Comparison of ENCODE assay signal across 24 cellular contexts in the genomic region with DNA sequence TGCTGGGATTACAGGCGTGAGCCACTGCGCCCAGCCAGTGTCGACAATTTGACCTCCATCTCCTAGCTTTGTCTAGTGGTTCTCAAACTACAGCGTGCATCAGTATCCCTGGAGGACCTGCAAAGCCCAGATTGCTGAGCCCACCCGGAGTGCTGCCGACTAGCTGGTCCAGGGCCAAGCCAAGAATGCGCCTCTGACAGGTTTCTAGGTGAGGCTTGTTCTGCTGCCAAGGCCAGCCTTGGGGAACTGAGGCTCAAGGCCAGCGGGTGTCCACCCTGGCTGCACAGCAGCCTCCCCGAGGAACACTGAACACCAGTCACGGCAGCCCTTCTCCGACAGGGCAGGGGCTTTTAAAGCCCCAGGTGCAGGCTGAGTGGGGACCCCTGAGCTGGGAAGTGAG. TPM values are rescaled to one million over a fixed set of nuclear protein-coding genes. Genes with fewer than 3 reads are reported as not detected.
DNase-seq lines count a peak whose midpoint lies in the region; ATAC-seq and TF ChIP-seq lines count a peak whose summit lies in the region.
"Had no signal": no experiment of that assay in that cellular context is flagged by ENCODE, and none has a peak within 500 bp of the region (broad histone marks: within the 10 kb centered on the region; RNA-seq: fewer than 3 reads in every experiment).

No MANE protein-coding gene starts in this region.

- no peak overlapping the region for H3K4me3 ChIP-seq in CD4-positive, CD25-positive, alpha-beta regulatory T cell (ENCODE audit: low read depth, low read length)

- intact Hi-C loops in dendritic cell treated with granulocyte-macrophage colony-stimulating factor and Interleukin-4, amounts not matched to agents 40 ng/mL and 50 ng/mL, for 4 days (cut with micrococcal nuclease): loop anchor here (5.0 kb wide), 2 partner anchors 36 to 44 kb away; no protein-coding TSS in a partner anchor

- no peak overlapping the region for H3K4me3 Mint-ChIP-seq in activated T-cell treated with anti-CD3 and anti-CD28 coated beads, Interleukin-2, amount 50 U/mL, for 24 hours
- H3K4me3 Mint-ChIP-seq in activated T-cell treated with anti-CD3 and anti-CD28 coated beads, Interleukin-2, amount 50 U/mL, for 72 hours: no peak overlapping the region
- H3K4me3 Mint-ChIP-seq in CD4-positive, CD25-positive, alpha-beta regulatory T cell: no peak overlapping the region
- H3K4me3 Mint-ChIP-seq in dendritic cell treated with granulocyte-macrophage colony-stimulating factor and Interleukin-4, amounts not matched to agents 40 ng/mL and 50 ng/mL, for 4 days: peak overlapping the region; percentile 6
- H3K4me3 Mint-ChIP-seq in type B pancreatic cell: no peak overlapping the region
- H3K4me3 Mint-ChIP-seq: HFFc6 had no signal

- H3K27ac Mint-ChIP-seq in activated T-cell treated with anti-CD3 and anti-CD28 coated beads, Interleukin-2, amount 50 U/mL, for 24 hours: peak overlapping the region; percentile 59
- H3K27ac Mint-ChIP-seq in activated T-cell treated with anti-CD3 and anti-CD28 coated beads, Interleukin-2, amount 50 U/mL, for 72 hours: no peak overlapping the region
- peak overlapping the region in 2 of 3 donors; percentile 55 to 56 for H3K27ac Mint-ChIP-seq in CD4-positive, CD25-positive, alpha-beta regulatory T cell
- H3K27ac Mint-ChIP-seq in dendritic cell treated with granulocyte-macrophage colony-stimulating factor and Interleukin-4, amounts not matched to agents 40 ng/mL and 50 ng/mL, for 4 days: peak overlapping the region; percentile 100
- H3K27ac Mint-ChIP-seq in type B pancreatic cell: peak overlapping the region; percentile 53
- H3K27ac Mint-ChIP-seq: HFFc6 had no signal

- H3K9me3 Mint-ChIP-seq in activated T-cell treated with anti-CD3 and anti-CD28 coated beads, Interleukin-2, amount 50 U/mL, for 24 hours: no peaks in the 10 kb centered on the region
- H3K9me3 Mint-ChIP-seq in activated T-cell treated with anti-CD3 and anti-CD28 coated beads, Interleukin-2, amount 50 U/mL, for 72 hours: no peaks in the 10 kb centered on the region
- no peaks in the 10 kb centered on the region for H3K9me3 Mint-ChIP-seq in CD4-positive, CD25-positive, alpha-beta regulatory T cell
- no peaks in the 10 kb centered on the region for H3K9me3 Mint-ChIP-seq in dendritic cell treated with granulocyte-macrophage colony-stimulating factor and Interleukin-4, amounts not matched to agents 40 ng/mL and 50 ng/mL, for 4 days
- H3K9me3 Mint-ChIP-seq in type B pancreatic cell: no peaks in the 10 kb centered on the region
- H3K9me3 Mint-ChIP-seq: HFFc6 had no signal

- peaks cover 23% of the 10 kb centered on the region for H3K4me1 Mint-ChIP-seq in activated T-cell treated with anti-CD3 and anti-CD28 coated beads, Interleukin-2, amount 50 U/mL, for 24 hours (ENCODE audit: low read depth)
- H3K4me1 Mint-ChIP-seq in activated T-cell treated with anti-CD3 and anti-CD28 coated beads, Interleukin-2, amount 50 U/mL, for 72 hours (ENCODE audit: low read depth): peaks cover 23% of the 10 kb centered on the region
- H3K4me1 Mint-ChIP-seq in CD4-positive, CD25-positive, alpha-beta regulatory T cell: peaks cover 6 to 23% (median 7%) of the 10 kb centered on the region in 4 donors
- peaks cover 70% of the 10 kb centered on the region for H3K4me1 Mint-ChIP-seq in dendritic cell treated with granulocyte-macrophage colony-stimulating factor and Interleukin-4, amounts not matched to agents 40 ng/mL and 50 ng/mL, for 4 days (ENCODE audit: low read depth)
- no peaks in the 10 kb centered on the region for H3K4me1 Mint-ChIP-seq in type B pancreatic cell (ENCODE audit: unreplicated experiment)

- no peaks in the 10 kb centered on the region for H3K27me3 ChIP-seq in CD4-positive, CD25-positive, alpha-beta regulatory T cell (ENCODE audit: control insufficient read depth, insufficient read depth, low read length)

- H3K4me1 ChIP-seq in CD4-positive, CD25-positive, alpha-beta regulatory T cell (ENCODE audit: control insufficient read depth, insufficient read depth, low read length, poor library complexity, severe bottlenecking): peaks cover 6% of the 10 kb centered on the region
- H3K4me1 ChIP-seq: BE2C had no signal

- H3K36me3 Mint-ChIP-seq in activated T-cell treated with anti-CD3 and anti-CD28 coated beads, Interleukin-2, amount 50 U/mL, for 24 hours (ENCODE audit: low read depth): peaks cover 28% of the 10 kb centered on the region
- peaks cover 0 to 5% of the 10 kb centered on the region in 2 donors for H3K36me3 Mint-ChIP-seq in activated T-cell treated with anti-CD3 and anti-CD28 coated beads, Interleukin-2, amount 50 U/mL, for 72 hours (ENCODE audit: insufficient read depth in 2 of 2)
- no peaks in the 10 kb centered on the region for H3K36me3 Mint-ChIP-seq in CD4-positive, CD25-positive, alpha-beta regulatory T cell
- peaks cover 42% of the 10 kb centered on the region for H3K36me3 Mint-ChIP-seq in dendritic cell treated with granulocyte-macrophage colony-stimulating factor and Interleukin-4, amounts not matched to agents 40 ng/mL and 50 ng/mL, for 4 days (ENCODE audit: low read depth)
- H3K36me3 Mint-ChIP-seq in type B pancreatic cell: no peaks in the 10 kb centered on the region

- H3K27me3 Mint-ChIP-seq in activated T-cell treated with anti-CD3 and anti-CD28 coated beads, Interleukin-2, amount 50 U/mL, for 24 hours: no peaks in the 10 kb centered on the region
- no peaks in the 10 kb centered on the region for H3K27me3 Mint-ChIP-seq in activated T-cell treated with anti-CD3 and anti-CD28 coated beads, Interleukin-2, amount 50 U/mL, for 72 hours (ENCODE audit: low read depth)
- H3K27me3 Mint-ChIP-seq in CD4-positive, CD25-positive, alpha-beta regulatory T cell: no peaks in the 10 kb centered on the region
- H3K27me3 Mint-ChIP-seq in dendritic cell treated with granulocyte-macrophage colony-stimulating factor and Interleukin-4, amounts not matched to agents 40 ng/mL and 50 ng/mL, for 4 days: no peaks in the 10 kb centered on the region
- peaks cover 6% of the 10 kb centered on the region for H3K27me3 Mint-ChIP-seq in type B pancreatic cell

- ATAC-seq in activated T-cell treated with anti-CD3 and anti-CD28 coated beads, Interleukin-2, amount 50 U/mL, for 72 hours (replicated peaks in 1 of 2): no peak
- ATAC-seq in CD4-positive, CD25-positive, alpha-beta regulatory T cell (ENCODE audit: low read depth in 2 of 2): no peak
- no peak for ATAC-seq in GM21360 (IDR thresholded peaks at IDR 0.05; ENCODE audit: unreplicated experiment)
- ATAC-seq: Panc1, SK-N-SH treated with all-trans-retinoic acid at 6 μM for 48 hours had no signal

- H3K9me3 ChIP-seq in CD4-positive, CD25-positive, alpha-beta regulatory T cell (ENCODE audit: control insufficient read depth in 2 of 2, low read length in 2 of 2): no peaks in the 10 kb centered on the region
- H3K9me3 ChIP-seq: BE2C had no signal

- TF ChIP-seq CTCF in type B pancreatic cell (conservative IDR thresholded peaks at IDR 0.05): no peak

- H3K36me3 ChIP-seq in CD4-positive, CD25-positive, alpha-beta regulatory T cell (ENCODE audit: control insufficient read depth, insufficient read depth, low read length): peaks cover 25% of the 10 kb centered on the region
- H3K36me3 ChIP-seq: BE2C had no signal

- DNase-seq in activated T-cell treated with anti-CD3 and anti-CD28 coated beads, Interleukin-2, amount 50 U/mL, for 24 hours: no peak
- no peak for DNase-seq in activated T-cell treated with anti-CD3 and anti-CD28 coated beads, Interleukin-2, amount 50 U/mL, for 72 hours
- no peak for DNase-seq in CD4-positive, CD25-positive, alpha-beta regulatory T cell
- DNase-seq in type B pancreatic cell (ENCODE audit: extremely low spot score, unreplicated experiment) (no peak), NOMO-1 treated with DMSO at 0.1 percent for 48 hours (lab: John Stamatoyannopoulos, UW; ENCODE audit: unreplicated experiment) (no peak), activated gamma-delta T cell (lab: John Stamatoyannopoulos, UW) (no peak)
- DNase-seq: 8988T, BE2C, DMS53, HFFc6, IMR-90, Karpas-422, MM.1S, NCI-H1092 treated with DMSO at 0.1 percent for 48 hours, NCI-H1694 treated with DMSO at 0.1 percent for 48 hours, NCI-H2107, NCI-H2227 treated with DMSO at 0.1 percent for 48 hours, NCI-H524, SHP77 had no signal

- no peak overlapping the region for H3K27ac ChIP-seq in CD4-positive, CD25-positive, alpha-beta regulatory T cell (ENCODE audit: insufficient read depth, low read length, poor library complexity, severe bottlenecking)

RNA-seq across cellular contexts. Expression of a gene that starts 9.8 kb away (rescaled TPM):
- 10 to 100 TPM; 63.9 to 70.5 TPM for total RNA-seq in activated T-cell treated with anti-CD3 and anti-CD28 coated beads, Interleukin-2, amount 50 U/mL, for 72 hours
- 98.3 TPM for total RNA-seq in CD4-positive, CD25-positive, alpha-beta regulatory T cell
- polyA plus RNA-seq in CD4-positive, CD25-positive, alpha-beta regulatory T cell: 100 to 1,000 TPM in 1 of 4 donors, 10 to 100 TPM in 3; 78.5 to 100 (median 95.1) TPM
- 168 and 195 TPM in 2 replicates for total RNA-seq in type B pancreatic cell (ENCODE audit: low replicate concordance)

RNA-seq across cellular contexts. Expression of a gene that starts 37.4 kb away (rescaled TPM):
- 100 to 1,000 TPM; 248 to 287 TPM for total RNA-seq in activated T-cell treated with anti-CD3 and anti-CD28 coated beads, Interleukin-2, amount 50 U/mL, for 72 hours
- total RNA-seq in CD4-positive, CD25-positive, alpha-beta regulatory T cell: 411 TPM
- 100 to 1,000 TPM; 415 to 519 (median 446) TPM for polyA plus RNA-seq in CD4-positive, CD25-positive, alpha-beta regulatory T cell
- total RNA-seq in type B pancreatic cell (ENCODE audit: low replicate concordance): 0.36 and 0.80 TPM in 2 replicates
- total RNA-seq: HT-29, IMR-90 had no signal

RNA-seq across cellular contexts. Expression of a gene that starts 56.6 kb away (rescaled TPM):
- 10 to 100 TPM; 38.7 to 48.9 TPM for total RNA-seq in activated T-cell treated with anti-CD3 and anti-CD28 coated beads, Interleukin-2, amount 50 U/mL, for 72 hours
- 21.8 TPM for total RNA-seq in CD4-positive, CD25-positive, alpha-beta regulatory T cell
- polyA plus RNA-seq in CD4-positive, CD25-positive, alpha-beta regulatory T cell: 10 to 100 TPM in 3 of 4 donors, 1 to 10 TPM in 1; 7.6 to 12.0 (median 10.0) TPM
- 25.6 and 33.3 TPM in 2 replicates for total RNA-seq in type B pancreatic cell (ENCODE audit: low replicate concordance)

Comparison
In these comparisons a context has a peak if more than half of its experiments do, and no peak if none do; other contexts are left out.
1. RNA of a gene that starts 37.4 kb away (total RNA-seq): 411 TPM in CD4-positive, CD25-positive, alpha-beta regulatory T cell (single experiment) and 248 to 287 TPM in activated T-cell treated with anti-CD3 and anti-CD28 coated beads, Interleukin-2, amount 50 U/mL, for 72 hours; 0.36 to 0.80 TPM in type B pancreatic cell; every median in the first group is over 100 times any median in the second.